Comparison of ENCODE assay signal across 16 cellular contexts in the genomic region with DNA sequence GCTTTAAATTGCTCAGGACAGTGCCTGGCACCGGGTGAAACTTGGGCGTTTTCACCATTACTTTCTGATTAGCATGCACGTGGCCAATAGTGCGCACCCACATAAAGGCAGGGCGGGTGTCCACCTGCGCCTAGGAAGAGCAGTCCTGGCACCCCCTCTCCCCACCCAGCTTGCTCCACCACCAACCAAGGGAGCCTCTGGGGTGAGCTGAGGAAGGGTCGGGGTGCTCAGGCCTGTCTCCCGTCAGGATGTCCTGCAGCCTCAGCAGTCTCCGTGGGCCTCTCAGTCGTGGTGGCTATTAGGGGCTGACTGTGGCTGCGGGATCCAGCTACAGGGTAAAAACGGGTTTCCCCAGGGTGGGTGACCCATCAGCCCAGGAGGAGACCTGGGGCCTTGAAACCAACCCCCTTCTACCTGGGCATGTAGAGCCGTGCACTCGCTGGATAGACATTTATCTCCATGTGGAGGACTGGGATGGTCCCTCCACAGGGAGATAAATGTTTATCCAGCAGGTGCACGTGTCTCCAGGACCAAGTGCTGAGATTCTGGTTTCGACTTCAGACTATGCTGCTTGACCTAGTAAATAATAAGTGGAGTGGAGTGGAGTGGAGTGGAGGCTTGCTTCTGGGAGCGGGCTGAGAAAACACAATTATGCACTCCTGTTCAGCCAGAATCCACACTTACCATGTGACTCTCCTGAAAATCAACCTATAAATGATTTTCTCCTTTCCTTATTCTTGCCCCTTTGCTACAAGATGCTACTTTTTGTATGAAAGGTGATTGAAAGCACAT.
"Had no signal": no experiment of that assay in that cellular context is flagged by ENCODE, and none has a peak within 500 bp of the region (broad histone marks: within the 10 kb centered on the region; RNA-seq: fewer than 3 reads in every experiment).

No MANE protein-coding gene starts in this region.

- H3K9me3 ChIP-seq: body of pancreas, gastrocnemius medialis, pancreas, upper lobe of left lung had no signal

- H3K4me1 ChIP-seq: body of pancreas, gastrocnemius medialis, neural progenitor cell, pancreas had no signal

- H3K4me3 ChIP-seq: body of pancreas, gastrocnemius medialis, neural progenitor cell, pancreas, upper lobe of left lung had no signal

- H3K36me3 ChIP-seq: gastrocnemius medialis, neural progenitor cell, pancreas, upper lobe of left lung had no signal

- H3K36me3 Mint-ChIP-seq: activated naive CD4-positive, alpha-beta T cell treated with anti-CD3 and anti-CD28 coated beads, Interleukin-2, amount 50 U/mL, for 24 hours; neural progenitor cell had no signal

- ATAC-seq: body of pancreas, gastrocnemius medialis, left ventricle myocardium superior had no signal

- H3K4me1 Mint-ChIP-seq: activated naive CD4-positive, alpha-beta T cell treated with anti-CD3 and anti-CD28 coated beads, Interleukin-2, amount 50 U/mL, for 24 hours had no signal

- H3K27me3 ChIP-seq: body of pancreas, gastrocnemius medialis, neural progenitor cell, pancreas, upper lobe of left lung had no signal

- H3K27ac ChIP-seq: body of pancreas, gastrocnemius medialis, neural progenitor cell, pancreas, upper lobe of left lung had no signal

- H3K4me3 Mint-ChIP-seq: activated CD4-positive, alpha-beta T cell treated with anti-CD3 and anti-CD28 coated beads, Interleukin-2, amount 10 ng/mL, durations not matched to agents 24 days and 14 days; activated naive CD4-positive, alpha-beta T cell treated with anti-CD3 and anti-CD28 coated beads, Interleukin-2, amount 50 U/mL, for 24 hours; neural progenitor cell had no signal

- H3K27ac Mint-ChIP-seq: activated CD4-positive, alpha-beta T cell treated with anti-CD3 and anti-CD28 coated beads, Interleukin-2, amount 10 ng/mL, durations not matched to agents 24 days and 14 days; activated naive CD4-positive, alpha-beta T cell treated with anti-CD3 and anti-CD28 coated beads, Interleukin-2, amount 50 U/mL, for 24 hours had no signal

- DNase-seq: activated CD4-positive, alpha-beta T cell treated with anti-CD3 and anti-CD28 coated beads, Interleukin-2, amount 10 ng/mL, durations not matched to agents 24 days and 14 days; activated T-cell treated with anti-CD3 and anti-CD28 coated beads, Interleukin-2, amount 50 U/mL, for 1 hour; amniotic stem cell; body of pancreas; central memory CD4-positive, alpha-beta T cell; cortex of kidney; effector CD8-positive, alpha-beta T cell; gastrocnemius medialis; islet precursor cell; left ventricle myocardium superior; pancreas; stimulated activated CD4-positive, alpha-beta T cell treated with anti-CD3 and anti-CD28 coated beads, Interleukin-12 subunit alpha, Interleukin-12 subunit beta, amount 100 ng/mL, for 4 hours; stimulated activated naive CD4-positive, alpha-beta T cell treated with Interleukin-2 at 50 U/mL for 16 hours had no signal

- H3K9me3 Mint-ChIP-seq: activated naive CD4-positive, alpha-beta T cell treated with anti-CD3 and anti-CD28 coated beads, Interleukin-2, amount 50 U/mL, for 24 hours had no signal
